ENCODE assay signal across 9 cellular contexts in the genomic region with DNA sequence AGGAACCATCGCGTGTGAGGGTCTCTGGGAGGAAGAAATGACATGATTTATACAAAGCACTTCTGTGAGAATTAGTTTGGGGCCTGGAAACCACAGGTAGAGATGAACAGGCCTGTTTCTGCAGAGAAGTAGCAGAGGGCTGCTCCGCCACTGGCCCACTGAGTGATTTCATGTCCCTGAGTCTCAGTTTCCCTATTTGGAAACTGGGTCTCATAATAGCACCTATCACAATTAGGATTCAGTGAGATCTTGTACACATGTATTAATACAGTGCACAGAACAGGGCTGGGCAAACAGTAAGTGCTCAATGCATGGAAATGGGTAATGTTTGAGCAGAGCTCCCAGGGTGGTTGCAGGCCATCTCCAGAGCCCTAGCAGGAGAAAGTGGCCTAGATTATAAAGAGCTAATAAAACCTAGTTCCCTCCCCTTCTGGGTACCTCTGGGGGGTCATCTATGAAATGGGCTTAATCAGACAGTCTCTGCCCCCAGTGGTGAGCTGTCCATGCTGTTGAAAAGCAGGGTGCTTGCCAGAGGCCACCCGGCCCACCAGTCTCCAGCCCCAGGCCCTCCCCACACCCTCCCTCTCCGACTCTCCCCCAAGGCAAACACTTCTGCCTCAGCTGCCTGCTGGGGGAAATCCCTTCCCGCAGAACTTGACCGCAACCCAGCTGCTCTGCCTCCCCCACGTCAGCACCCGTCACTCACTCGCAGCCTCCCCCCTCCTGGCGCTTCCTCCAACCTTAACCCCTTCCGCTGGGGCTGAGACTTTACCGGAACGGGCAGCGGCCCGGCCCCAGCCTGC. TPM values are rescaled to one million over a fixed set of nuclear protein-coding genes. Genes with fewer than 3 reads are reported as not detected.
A peak's percentile ranks its signal among the peaks of the same experiment; 100 is the strongest.
DNase-seq lines count a peak whose midpoint lies in the region; ATAC-seq and TF ChIP-seq lines count a peak whose summit lies in the region.
"Had no signal": no experiment of that assay in that cellular context is flagged by ENCODE, and none has a peak within 500 bp of the region (broad histone marks: within the 10 kb centered on the region; RNA-seq: fewer than 3 reads in every experiment).

No MANE protein-coding gene starts in this region.

- H3K27ac Mint-ChIP-seq in osteocyte (ENCODE audit: unreplicated experiment), result peak overlapping the region; percentile 94

- DNase-seq in COLO668 (lab: John Stamatoyannopoulos, UW; ENCODE audit: unreplicated experiment) (peak; percentile 96), HL-60 (ENCODE audit: low read depth in 1 of 2, low spot score in 1 of 2) (peak; percentile 98 to 99), SHP77 (lab: John Stamatoyannopoulos, UW) (peak; percentile 94 to 97), activated gamma-delta T cell (lab: John Stamatoyannopoulos, UW) (peak; percentile 84), glomerular endothelial cell (ENCODE audit: extremely low read depth, low read depth, low spot score) (peak; percentile 65), osteocyte (ENCODE audit: extremely low spot score, unreplicated experiment) (peak; percentile 93), thyroid gland (peak; percentile 86 to 93)

- H3K9me3 ChIP-seq in thyroid gland, result no peaks in the 10 kb centered on the region

- peaks cover 14 to 28% of the 10 kb centered on the region in 2 donors for H3K36me3 ChIP-seq in thyroid gland

- WGBS in thyroid gland, 2 donors, result 18 to 24% methylated on average over 10 to 14 of the region's 16 CpGs

- peaks cover 53 to 76% of the 10 kb centered on the region in 2 donors for H3K4me1 ChIP-seq in thyroid gland

- H3K9me3 Mint-ChIP-seq in osteocyte (ENCODE audit: unreplicated experiment), result no peaks in the 10 kb centered on the region

- peak overlapping the region; percentile 57 for H3K4me3 Mint-ChIP-seq in osteocyte (ENCODE audit: unreplicated experiment)

- peaks cover 70% of the 10 kb centered on the region for H3K4me1 Mint-ChIP-seq in osteocyte (ENCODE audit: unreplicated experiment)

- no peak for TF ChIP-seq CTCF in HL-60 (IDR thresholded peaks at IDR 0.05; ENCODE audit: insufficient read depth, low read length)
- TF ChIP-seq CTCF in osteocyte (IDR thresholded peaks at IDR 0.05), result no peak
- TF ChIP-seq CTCF in thyroid gland (IDR thresholded peaks at IDR 0.05), result peak in 2 of 6 experiments; percentile 3 to 5

- H3K36me3 Mint-ChIP-seq in osteocyte (ENCODE audit: unreplicated experiment), result peaks cover 5% of the 10 kb centered on the region

- no peaks in the 10 kb centered on the region for H3K27me3 Mint-ChIP-seq in osteocyte (ENCODE audit: unreplicated experiment)

- peak in 1 of 2 donors; percentile 34 for TF ChIP-seq POLR2A in thyroid gland (IDR thresholded peaks at IDR 0.05)

- peak overlapping the region; percentile 85 for H3K27ac ChIP-seq in HL-60 (replicated peaks)
- H3K27ac ChIP-seq in thyroid gland, result peak overlapping the region; percentile 81 to 97 (median 96)

- no peaks in the 10 kb centered on the region for H3K27me3 ChIP-seq in HL-60 (ENCODE audit: insufficient read depth, poor library complexity, severe bottlenecking)
- H3K27me3 ChIP-seq in thyroid gland, result no peaks in the 10 kb centered on the region

- ATAC-seq in GM19467 (IDR thresholded peaks at IDR 0.05; ENCODE audit: unreplicated experiment), result peak; percentile 71

- H3K4me3 ChIP-seq in HL-60 (replicated peaks; ENCODE audit: insufficient read depth, low read length) (peak overlapping the region; percentile 39), thyroid gland (replicated peaks in 1 of 3) (peak overlapping the region in 1 of 3 donors; percentile 49)

- intact Hi-C loops in thyroid gland (cut with DNase I), result no loop called here

RNA-seq across cellular contexts. Expression of gene BCL3, which starts 4.5 kb away (rescaled TPM):
- total RNA-seq in glomerular endothelial cell, result 28.3 and 30.0 TPM in 2 replicates
- total RNA-seq in osteocyte, result 12.7 and 15.3 TPM in 2 replicates
- 10 to 100 TPM; 12.4 to 56.2 (median 16.8) TPM for total RNA-seq in thyroid gland

RNA-seq across cellular contexts. Expression of gene CBLC, which starts 24.7 kb away (rescaled TPM):
- 1.1 TPM in 1 of 2 replicates, not detected in the other for total RNA-seq in glomerular endothelial cell
- total RNA-seq in osteocyte, result not detected in 2 replicates
- total RNA-seq in thyroid gland, result 1 to 10 TPM; 2.0 to 5.6 (median 3.1) TPM
- total RNA-seq: subcutaneous adipose tissue had no signal

RNA-seq across cellular contexts. Expression of gene CEACAM16, which starts 54.1 kb away (rescaled TPM):
- total RNA-seq in glomerular endothelial cell (not detected in 2 replicates), osteocyte (not detected in 2 replicates), thyroid gland (under 1 TPM in 1 of 4 donors, not detected in 3; 0.40 TPM)
- total RNA-seq: subcutaneous adipose tissue had no signal

RNA-seq across cellular contexts. Expression of gene BCAM, which starts 55.9 kb away (rescaled TPM):
- 57.0 and 78.9 TPM in 2 replicates for total RNA-seq in glomerular endothelial cell
- total RNA-seq in osteocyte, result 8.8 and 9.9 TPM in 2 replicates
- total RNA-seq in thyroid gland, result 100 to 1,000 TPM; 156 to 391 (median 285) TPM
